ENCODE assay signal across 8 cellular contexts in genomic region chr12:51391047-51391837, GRCh38. TPM values are rescaled to one million over a fixed set of nuclear protein-coding genes. Genes with fewer than 3 reads are reported as not detected.
DNase-seq lines count a peak whose midpoint lies in the region; ATAC-seq, FAIRE-seq and TF ChIP-seq lines count a peak whose summit lies in the region.

GALNT6 (minus strand) TSS chr12:51391406; CDS start chr12:51379781, 11,625 bp downstream.

- H3K27me3 Mint-ChIP-seq in activated CD8-positive, alpha-beta memory T cell treated with anti-CD3 and anti-CD28 coated beads, Interleukin-2, amount 10 ng/mL, durations not matched to agents 7 days and 5 days: no peaks in the 10 kb centered on the region
- H3K27me3 Mint-ChIP-seq in naive thymus-derived CD4-positive, alpha-beta T cell: peaks cover 0 to 8% (median 0%) of the 10 kb centered on the region in 5 donors

- H3K4me3 Mint-ChIP-seq in activated CD8-positive, alpha-beta memory T cell treated with anti-CD3 and anti-CD28 coated beads, Interleukin-2, amount 10 ng/mL, durations not matched to agents 7 days and 5 days: peak within 1 kb of the TSS; percentile 90
- peak within 1 kb of the TSS; percentile 77 to 96 (median 92) for H3K4me3 Mint-ChIP-seq in naive thymus-derived CD4-positive, alpha-beta T cell

- peak; percentile 90 for DNase-seq in GM13976 (ENCODE audit: low spot score)
- peak; percentile 74 for DNase-seq in NCI-H748 (lab: John Stamatoyannopoulos, UW; ENCODE audit: unreplicated experiment)
- DNase-seq in activated CD8-positive, alpha-beta memory T cell treated with anti-CD3 and anti-CD28 coated beads, Interleukin-2, amount 10 ng/mL, durations not matched to agents 7 days and 5 days: peak; percentile 81
- peak; percentile 67 for DNase-seq in epithelial cell of esophagus (ENCODE audit: low read depth)
- DNase-seq in naive thymus-derived CD4-positive, alpha-beta T cell: peak; percentile 50 to 74 (median 61)
- peak; percentile 72 for DNase-seq in stimulated activated naive CD4-positive, alpha-beta T cell treated with Interleukin-2 at 50 U/mL for 16 hours (lab: John Stamatoyannopoulos, UW)
- no peak for DNase-seq in RCC 7860 (ENCODE audit: low spot score)

- no peaks in the 10 kb centered on the region for H3K9me3 Mint-ChIP-seq in activated CD8-positive, alpha-beta memory T cell treated with anti-CD3 and anti-CD28 coated beads, Interleukin-2, amount 10 ng/mL, durations not matched to agents 7 days and 5 days (ENCODE audit: low read depth)
- H3K9me3 Mint-ChIP-seq in naive thymus-derived CD4-positive, alpha-beta T cell: no peaks in the 10 kb centered on the region

- peak; percentile 40 for ATAC-seq in HG02840 (IDR thresholded peaks at IDR 0.05; ENCODE audit: low FRiP score, unreplicated experiment)
- ATAC-seq in activated CD8-positive, alpha-beta memory T cell treated with anti-CD3 and anti-CD28 coated beads, Interleukin-2, amount 10 ng/mL, durations not matched to agents 7 days and 5 days: peak; percentile 73
- peak; percentile 76 for ATAC-seq in naive thymus-derived CD4-positive, alpha-beta T cell

- no peak for TF ChIP-seq CTCF in GM13976 (IDR thresholded peaks at IDR 0.05; ENCODE audit: borderline replicate concordance, control extremely low read depth, extremely low read depth, insufficient read depth, missing control alignments)
- TF ChIP-seq CTCF in epithelial cell of esophagus (IDR thresholded peaks at IDR 0.05; ENCODE audit: insufficient read depth, low read depth, low read length, missing control alignments): no peak

- H3K36me3 Mint-ChIP-seq in activated CD8-positive, alpha-beta memory T cell treated with anti-CD3 and anti-CD28 coated beads, Interleukin-2, amount 10 ng/mL, durations not matched to agents 7 days and 5 days: peaks cover 5% of the 10 kb centered on the region
- peaks cover 0 to 4% (median 0%) of the 10 kb centered on the region in 5 donors for H3K36me3 Mint-ChIP-seq in naive thymus-derived CD4-positive, alpha-beta T cell

- no peaks in the 10 kb centered on the region for H3K9me3 ChIP-seq in naive thymus-derived CD4-positive, alpha-beta T cell (ENCODE audit: control insufficient read depth in 2 of 3, low read length in 3 of 3)

- FAIRE-seq in RCC 7860 (lab: Jason Lieb, UNC): no peak

- intact Hi-C loops in naive thymus-derived CD4-positive, alpha-beta T cell (cut with micrococcal nuclease): loop anchor here (1.0 to 10.0 kb wide), 4 partner anchors 8 to 664 kb away; partner anchors contain the start of genes BIN2 (in 1 of the 2) and NR4A1 (in 1 of the 2)

- CTCF ChIA-PET in activated CD8-positive, alpha-beta memory T cell treated with anti-CD3 and anti-CD28 coated beads, Interleukin-2, amount 10 ng/mL, durations not matched to agents 7 days and 5 days (lab: Charles Lee): interaction anchor here (1.5 to 2.4 kb wide), 3 partner anchors 17 to 40 kb away, joined by 3 to 12 read pairs (median 5); no protein-coding TSS in a partner anchor
- CTCF ChIA-PET in naive thymus-derived CD4-positive, alpha-beta T cell (lab: Charles Lee): interaction anchor here (1.5 kb wide), 1 partner anchor 22 kb away, joined by 6 read pairs; no protein-coding TSS in a partner anchor

- peaks cover 69% of the 10 kb centered on the region for H3K4me1 Mint-ChIP-seq in activated CD8-positive, alpha-beta memory T cell treated with anti-CD3 and anti-CD28 coated beads, Interleukin-2, amount 10 ng/mL, durations not matched to agents 7 days and 5 days
- peaks cover 67 to 89% (median 76%) of the 10 kb centered on the region in 7 donors for H3K4me1 Mint-ChIP-seq in naive thymus-derived CD4-positive, alpha-beta T cell

- H3K27ac Mint-ChIP-seq in activated CD8-positive, alpha-beta memory T cell treated with anti-CD3 and anti-CD28 coated beads, Interleukin-2, amount 10 ng/mL, durations not matched to agents 7 days and 5 days: peak within 1 kb of the TSS; percentile 88
- H3K27ac Mint-ChIP-seq in naive thymus-derived CD4-positive, alpha-beta T cell: peak within 1 kb of the TSS; percentile 84 to 96 (median 90)

- H3K4me3 ChIP-seq in epithelial cell of esophagus (ENCODE audit: low read length): peak within 1 kb of the TSS; percentile 50
- H3K4me3 ChIP-seq in naive thymus-derived CD4-positive, alpha-beta T cell (ENCODE audit: low read length): peak within 1 kb of the TSS; percentile 67

- H3K27me3 ChIP-seq in naive thymus-derived CD4-positive, alpha-beta T cell (ENCODE audit: control insufficient read depth in 2 of 2, insufficient read depth in 2 of 2, low read length in 2 of 2): no peaks in the 10 kb centered on the region

- peak within 1 kb of the TSS; percentile 83 for H3K27ac ChIP-seq in naive thymus-derived CD4-positive, alpha-beta T cell (ENCODE audit: low read depth, low read length)

- POLR2A ChIA-PET in naive thymus-derived CD4-positive, alpha-beta T cell (lab: Charles Lee): interaction anchor here (0.6 to 3.6 kb wide), 6 partner anchors 10 to 530 kb away, joined by 3 to 13 read pairs (median 4); no protein-coding TSS in a partner anchor

- no peaks in the 10 kb centered on the region for H3K36me3 ChIP-seq in naive thymus-derived CD4-positive, alpha-beta T cell (ENCODE audit: control insufficient read depth in 2 of 3, insufficient read depth in 3 of 3, low read length in 3 of 3)

- in situ Hi-C loops in GM13976 (cut with MboI; ENCODE audit: low sequenced_read_pairs, unreplicated experiment): no loop called here

- H3K4me1 ChIP-seq in naive thymus-derived CD4-positive, alpha-beta T cell (ENCODE audit: control insufficient read depth in 2 of 2, insufficient read depth in 2 of 2, low read length in 2 of 2): peaks cover 50 to 71% of the 10 kb centered on the region in 2 donors

RNA-seq across cellular contexts. Expression of gene GALNT6, which starts in this region (rescaled TPM):
- 10 to 100 TPM; 43.9 to 47.9 TPM for total RNA-seq in activated CD8-positive, alpha-beta memory T cell treated with anti-CD3 and anti-CD28 coated beads, Interleukin-2, amount 10 ng/mL, durations not matched to agents 7 days and 5 days
- total RNA-seq in naive thymus-derived CD4-positive, alpha-beta T cell: 10 to 100 TPM in 3 of 5 experiments, 1 to 10 TPM in 2; 2.5 to 19.5 (median 13.4) TPM
- 10 to 100 TPM in 1 of 2 donors, 1 to 10 TPM in 1; 6.2 to 14.0 TPM for polyA plus RNA-seq in naive thymus-derived CD4-positive, alpha-beta T cell
